1 cellular context compared by ENCODE assay signal in genomic region chr16:30912794-30913412, GRCh38.
A peak's percentile ranks its signal among the peaks of the same experiment; 100 is the strongest.
TF ChIP-seq lines count a peak whose summit lies in the region.

No MANE protein-coding gene starts in this region.

TF ChIP-seq in K562, 482 proteins besides CTCF, POLR2A, EP300 and RAD21:
- peak; percentile 52; the same call in 1 of the 2 replicates for TF ChIP-seq ZKSCAN1 (IDR thresholded peaks at IDR 0.05; ENCODE audit: low read depth, low read length)
- no peak for TF ChIP-seq REST (CRISPR knock-in tag; IDR thresholded peaks at IDR 0.05; ENCODE audit: low read depth)
